Comparison of ENCODE assay signal across 1 cellular context in genomic region chr4:148426643-148427042, GRCh38.
TF ChIP-seq lines count a peak whose summit lies in the region.

No MANE protein-coding gene starts in this region.

TF ChIP-seq in H1, 55 proteins besides CTCF, POLR2A, EP300 and RAD21 (continued from another document):
- TF ChIP-seq HDAC2 (IDR thresholded peaks at IDR 0.05; ENCODE audit: borderline replicate concordance in 1 of 2, low read depth in 2 of 2, low read length in 2 of 2) = no peak
